Comparison of ENCODE assay signal across 12 cellular contexts in genomic region chr5:131270809-131271208, GRCh38. TPM values are rescaled to one million over a fixed set of nuclear protein-coding genes. Genes with fewer than 3 reads are reported as not detected.
DNase-seq lines count a peak whose midpoint lies in the region; ATAC-seq, FAIRE-seq and TF ChIP-seq lines count a peak whose summit lies in the region.
"Had no signal": no experiment of that assay in that cellular context is flagged by ENCODE, and none has a peak within 500 bp of the region (broad histone marks: within the 10 kb centered on the region; RNA-seq: fewer than 3 reads in every experiment).

No MANE protein-coding gene starts in this region.

- peak; percentile 61 for FAIRE-seq in A549 (lab: Jason Lieb, UNC)

- H3K9me3 ChIP-seq in A549 (no peaks in the 10 kb centered on the region), right atrium auricular region (no peaks in the 10 kb centered on the region), heart right ventricle (no peaks in the 10 kb centered on the region)
- H3K9me3 ChIP-seq: Caco-2, left ventricle myocardium inferior had no signal

- no peak for TF ChIP-seq POLR2A in A549 (IDR thresholded peaks at IDR 0.05; ENCODE audit: low read length)

- POLR2A ChIA-PET in A549 (lab: Yijun Ruan, JAX), result interaction anchor here (0.5 to 1.1 kb wide), 2 partner anchors 105 to 1225 kb away, joined by 3 read pairs; no protein-coding TSS in a partner anchor

- H3K36me3 ChIP-seq in right atrium auricular region (no peaks in the 10 kb centered on the region), heart right ventricle (no peaks in the 10 kb centered on the region)
- H3K36me3 ChIP-seq: left ventricle myocardium inferior had no signal

- H3K4me3 ChIP-seq in A549 (no peak overlapping the region), GM12864 (ENCODE audit: low read depth, low read length) (peak overlapping the region; percentile 53; the same call in 1 of the 2 replicates), fibroblast of the aortic adventitia (ENCODE audit: low read depth, low read length) (no peak overlapping the region), right atrium auricular region (no peak overlapping the region), heart right ventricle (no peak overlapping the region)
- H3K4me3 ChIP-seq: left ventricle myocardium inferior had no signal

- CTCF ChIA-PET in A549 (lab: Yijun Ruan, JAX), result interaction anchor here (1.3 kb wide), 1 partner anchor 116 kb away, joined by 3 read pairs; no protein-coding TSS in a partner anchor

- intact Hi-C loops in heart right ventricle (cut with DNase I), result loop anchor here in 2 of 10 donors (10.0 kb wide), 2 partner anchors 104 to 134 kb away; no protein-coding TSS in a partner anchor

- 10% methylated on average over 2 of the region's 2 CpGs for WGBS in A549 (ENCODE audit: missing lambda C conversion rate)
- 77 to 88% methylated on average over 2 of the region's 2 CpGs for WGBS in heart right ventricle, 2 donors

- TF ChIP-seq CTCF in A549 (IDR thresholded peaks at IDR 0.05) (no peak), GM12864 (IDR thresholded peaks at IDR 0.05; ENCODE audit: low read depth, low read length, missing control alignments) (no peak), fibroblast of the aortic adventitia (IDR thresholded peaks at IDR 0.05; ENCODE audit: insufficient read depth, low read length) (no peak), right atrium auricular region (IDR thresholded peaks at IDR 0.05) (no peak), heart right ventricle (IDR thresholded peaks at IDR 0.05) (no peak)

- no peaks in the 10 kb centered on the region for H3K27me3 ChIP-seq in right atrium auricular region
- H3K27me3 ChIP-seq in heart right ventricle, result no peaks in the 10 kb centered on the region

- peak; percentile 68 to 84 for ATAC-seq in A549
- ATAC-seq in GM21360 (IDR thresholded peaks at IDR 0.05; ENCODE audit: unreplicated experiment), result no peak
- ATAC-seq in HG02798 (IDR thresholded peaks at IDR 0.05; ENCODE audit: poor library complexity, unreplicated experiment), result no peak
- ATAC-seq in heart right ventricle, result no peak

- DNase-seq in A549 (ENCODE audit: low read depth in 1 of 2, low spot score in 1 of 2), result peak in 1 of 2 experiments; percentile 18
- no peak for DNase-seq in GM12864 (ENCODE audit: low read depth)
- peak; percentile 32 for DNase-seq in SW480 (ENCODE audit: low spot score)
- DNase-seq in fibroblast of the aortic adventitia (ENCODE audit: low read depth), result peak; percentile 44
- DNase-seq in right atrium auricular region (ENCODE audit: low spot score), result no peak
- no peak for DNase-seq in heart right ventricle
- DNase-seq: Caco-2, H9, left ventricle myocardium inferior, NCI-H2107 had no signal

- peak overlapping the region; percentile 18 to 58; a peak in 4 of 6 replicates for H3K27ac ChIP-seq in A549
- H3K27ac ChIP-seq in right atrium auricular region, result no peak overlapping the region
- peak overlapping the region in 1 of 10 donors; percentile 56 for H3K27ac ChIP-seq in heart right ventricle
- H3K27ac ChIP-seq: left ventricle myocardium inferior had no signal

- 0 out of 5 replicates have a peak, but pooled peaks of 1 of the 2 experiments have one; percentile 9 for TF ChIP-seq RAD21 in A549 (conservative IDR thresholded peaks at IDR 0.05 in 1 of 2, IDR thresholded peaks at IDR 0.05 in 1 of 2)

- TF ChIP-seq EP300 in A549 (IDR thresholded peaks at IDR 0.05), result no peak

- peaks cover 43% of the 10 kb centered on the region for H3K4me1 ChIP-seq in A549
- H3K4me1 ChIP-seq in right atrium auricular region, result peaks cover 0 to 3% of the 10 kb centered on the region in 2 donors
- H3K4me1 ChIP-seq in heart right ventricle, result peaks cover 0 to 90% (median 13%) of the 10 kb centered on the region in 9 donors

- H3K4me2 ChIP-seq in A549, result peak overlapping the region; percentile 60

TF ChIP-seq in A549, 52 proteins besides CTCF, POLR2A, EP300 and RAD21:
- TF ChIP-seq FOSL2 (IDR thresholded peaks at IDR 0.05) (0 out of 2 replicates have a peak, but pooled peaks have one; percentile 20), FOSL2 (CRISPR knock-in tag; IDR thresholded peaks at IDR 0.05) (peak; percentile 72), USF2 (IDR thresholded peaks at IDR 0.05) (no peak), CHD2 (IDR thresholded peaks at IDR 0.05; ENCODE audit: low read length, partially characterized antibody) (no peak), NR3C1 (IDR thresholded peaks at IDR 0.05) (no peak), CEBPB (IDR thresholded peaks at IDR 0.05) (peak in 1 of 2 experiments; percentile 83; a peak in 2 of 4 replicates), BCL3 (IDR thresholded peaks at IDR 0.05) (no peak), ZFP36 (IDR thresholded peaks at IDR 0.05; ENCODE audit: borderline replicate concordance, partially characterized antibody) (no peak), GATA3 (IDR thresholded peaks at IDR 0.05; ENCODE audit: borderline replicate concordance) (peak; percentile 97)

RNA-seq across cellular contexts. Expression of gene CDC42SE2, which starts 7.0 kb away (rescaled TPM):
- polyA plus RNA-seq in A549 (2011; rRNA removed) (48.7 and 66.4 TPM in 2 replicates), A549 (2017; fragmentation: RNase III; extraction: RNeasy Plus Mini Kit Qiagen cat#74134 plus additional on column Dnase treatment) (25.7 to 27.1 TPM (median 25.8 TPM) in 3 replicates), heart right ventricle (1 to 10 TPM; 5.4 to 7.8 TPM)
- 11.7 and 12.6 TPM in 2 replicates for polyA plus RNA-seq in A549 (2012; cell fraction: cytosol; rRNA removed)
- 3.4 and 7.3 TPM in 2 replicates for polyA plus RNA-seq in A549 (2012; cell fraction: nucleus; rRNA removed)
- 26.0 and 30.8 TPM in 2 replicates for polyA minus RNA-seq in A549 (2011; rRNA and poly(A)+ RNA removed)
- total RNA-seq in fibroblast of the aortic adventitia (ENCODE audit: low replicate concordance) (14.2 and 45.6 TPM in 2 replicates), right atrium auricular region (10 to 100 TPM; 13.5 to 15.0 TPM), heart right ventricle (10 to 100 TPM in 9 of 10 donors, 1 to 10 TPM in 1; 9.3 to 25.8 (median 11.4) TPM)

Comparison
In these comparisons a context has a peak if more than half of its experiments do, and no peak if none do; other contexts are left out.
1. ATAC-seq: peak in A549 (2 of 2); none in GM21360 (single experiment), HG02798 (single experiment) and heart right ventricle (0 of 8).
2. DNase-seq: peak in SW480 (single experiment) and fibroblast of the aortic adventitia (single experiment); none in GM12864 (single experiment), right atrium auricular region (single experiment) and heart right ventricle (0 of 2).
3. H3K27ac ChIP-seq: peak in A549 (2 of 2); none in right atrium auricular region (0 of 2).